Comparison of ENCODE assay signal across 10 cellular contexts in genomic region chr1:15683411-15684039, GRCh38. TPM values are rescaled to one million over a fixed set of nuclear protein-coding genes. Genes with fewer than 3 reads are reported as not detected.
DNase-seq lines count a peak whose midpoint lies in the region; ATAC-seq lines count a peak whose summit lies in the region.
"Had no signal": no experiment of that assay in that cellular context is flagged by ENCODE, and none has a peak within 500 bp of the region (broad histone marks: within the 10 kb centered on the region; RNA-seq: fewer than 3 reads in every experiment).

No MANE protein-coding gene starts in this region.

- H3K9me3 ChIP-seq in mucosa of rectum (ENCODE audit: control insufficient read depth in 2 of 2, low read length in 2 of 2) (no peaks in the 10 kb centered on the region), aorta (ENCODE audit: control insufficient read depth, low read length) (no peaks in the 10 kb centered on the region)

- H3K27ac ChIP-seq in cingulate gyrus (ENCODE audit: low read depth, low read length) (peak overlapping the region; percentile 93), mucosa of rectum (ENCODE audit: low read depth in 2 of 2, low read length in 2 of 2) (peak overlapping the region; percentile 83 to 84), aorta (ENCODE audit: low read depth in 1 of 2, low read length in 2 of 2) (peak overlapping the region; percentile 86 to 91)

- H3K27me3 Mint-ChIP-seq in stimulated activated naive CD8-positive, alpha-beta T cell treated with anti-CD3 and anti-CD28 coated beads, Interleukin-15, Interleukin-2, amounts not matched to agents 100 ng/mL and 50 ng/mL, for 24 hours: no peaks in the 10 kb centered on the region

- peak overlapping the region; percentile 91 to 94 for H3K9ac ChIP-seq in mucosa of rectum (ENCODE audit: low read depth in 1 of 2, low read length in 2 of 2)

- H3K36me3 ChIP-seq in mucosa of rectum (ENCODE audit: control insufficient read depth in 2 of 2, insufficient read depth in 2 of 2, low read length in 2 of 2): no peaks in the 10 kb centered on the region
- H3K36me3 ChIP-seq in aorta (ENCODE audit: control insufficient read depth in 1 of 2, insufficient read depth in 2 of 2, low read length in 1 of 2): no peaks in the 10 kb centered on the region

- H3K4me1 ChIP-seq in mucosa of rectum (ENCODE audit: control insufficient read depth in 2 of 2, insufficient read depth in 2 of 2, low read length in 2 of 2) (peaks cover 13 to 14% of the 10 kb centered on the region in 2 donors), aorta (ENCODE audit: control insufficient read depth in 1 of 2, insufficient read depth in 2 of 2, low read length in 2 of 2) (no peaks in the 10 kb centered on the region)

- peaks cover 57% of the 10 kb centered on the region for H3K4me1 Mint-ChIP-seq in stimulated activated naive CD8-positive, alpha-beta T cell treated with anti-CD3 and anti-CD28 coated beads, Interleukin-15, Interleukin-2, amounts not matched to agents 100 ng/mL and 50 ng/mL, for 24 hours (ENCODE audit: low read depth)

- 38 to 47% methylated on average over 16 to 18 of the region's 18 CpGs for WGBS in aorta, 2 donors

- intact Hi-C loops in aorta (cut with DNase I): loop anchor here in 1 of 2 donors (10.0 kb wide), 1 partner anchor 69 kb away; the partner anchor contains the start of gene DDI2

- DNase-seq in stimulated activated naive CD8-positive, alpha-beta T cell treated with anti-CD3 and anti-CD28 coated beads, Interleukin-15, Interleukin-2, amounts not matched to agents 100 U/mL and 50 U/mL, for 24 hours: no peak
- DNase-seq in aorta (no peak), NCI-H748 treated with DMSO at 0.1 percent for 48 hours (lab: John Stamatoyannopoulos, UW) (no peak)

- H3K27ac Mint-ChIP-seq in stimulated activated naive CD8-positive, alpha-beta T cell treated with anti-CD3 and anti-CD28 coated beads, Interleukin-15, Interleukin-2, amounts not matched to agents 100 ng/mL and 50 ng/mL, for 24 hours: peak overlapping the region; percentile 78

- H3K4me3 Mint-ChIP-seq in stimulated activated naive CD8-positive, alpha-beta T cell treated with anti-CD3 and anti-CD28 coated beads, Interleukin-15, Interleukin-2, amounts not matched to agents 100 ng/mL and 50 ng/mL, for 24 hours: peak overlapping the region; percentile 67

- H3K4me3 ChIP-seq in mucosa of rectum (ENCODE audit: low read length in 2 of 2): peak overlapping the region; percentile 79
- H3K4me3 ChIP-seq in aorta (ENCODE audit: low read length in 2 of 2): peak overlapping the region; percentile 77 to 98

- H3K9me3 Mint-ChIP-seq in stimulated activated naive CD8-positive, alpha-beta T cell treated with anti-CD3 and anti-CD28 coated beads, Interleukin-15, Interleukin-2, amounts not matched to agents 100 ng/mL and 50 ng/mL, for 24 hours: no peaks in the 10 kb centered on the region

- no peak for ATAC-seq in stimulated activated naive CD8-positive, alpha-beta T cell treated with anti-CD3 and anti-CD28 coated beads, Interleukin-15, Interleukin-2, amounts not matched to agents 100 U/mL and 50 U/mL, for 24 hours
- no peak for ATAC-seq in aorta (ENCODE audit: low FRiP score)
- no peak for ATAC-seq in GM21786 (IDR thresholded peaks at IDR 0.05; ENCODE audit: unreplicated experiment)
- no peak for ATAC-seq in GM21526 (IDR thresholded peaks at IDR 0.05; ENCODE audit: low FRiP score, unreplicated experiment)

- H3K27me3 ChIP-seq in mucosa of rectum (ENCODE audit: control insufficient read depth in 2 of 2, insufficient read depth in 2 of 2, low read length in 2 of 2) (no peaks in the 10 kb centered on the region), aorta (ENCODE audit: control insufficient read depth in 1 of 2, insufficient read depth in 2 of 2, low read length in 1 of 2) (no peaks in the 10 kb centered on the region)

- H3K36me3 Mint-ChIP-seq in stimulated activated naive CD8-positive, alpha-beta T cell treated with anti-CD3 and anti-CD28 coated beads, Interleukin-15, Interleukin-2, amounts not matched to agents 100 ng/mL and 50 ng/mL, for 24 hours (ENCODE audit: low read depth): peaks cover 16% of the 10 kb centered on the region

RNA-seq across cellular contexts. Expression of gene PLEKHM2, which starts 0.6 kb away (rescaled TPM):
- 10 to 100 TPM; 81.4 to 81.7 TPM for total RNA-seq in aorta
- 10 to 100 TPM; 23.9 to 67.6 TPM for polyA plus RNA-seq in aorta

RNA-seq across cellular contexts. Expression of gene SLC25A34, which starts 52.5 kb away (rescaled TPM):
- 1 to 10 TPM; 2.5 to 4.3 TPM for total RNA-seq in aorta
- polyA plus RNA-seq in aorta: 1 to 10 TPM; 5.6 to 9.8 TPM

RNA-seq across cellular contexts. Expression of gene TMEM82, which starts 58.8 kb away (rescaled TPM):
- total RNA-seq in aorta: not detected
- 1 to 10 TPM in 1 of 2 donors, not detected in 1; 5.8 TPM for polyA plus RNA-seq in aorta
- total RNA-seq: glomerular endothelial cell, M059J had no signal
